In genomic region chr20:53413188-53413631, GRCh38 we compare ENCODE assay signal across 1 cellular context.
TF ChIP-seq lines count a peak whose summit lies in the region.

No MANE protein-coding gene starts in this region.

TF ChIP-seq in WTC11, 78 proteins besides CTCF, POLR2A, EP300 and RAD21 (continued from another document):
- TF ChIP-seq ATF6 (CRISPR knock-in tag; IDR thresholded peaks at IDR 0.05) (no peak), ZNF138 (CRISPR knock-in tag; conservative IDR thresholded peaks at IDR 0.05) (no peak), CDX4 (CRISPR knock-in tag; IDR thresholded peaks at IDR 0.05; ENCODE audit: borderline replicate concordance) (no peak), ZNF416 (CRISPR knock-in tag; IDR thresholded peaks at IDR 0.05) (no peak), SMAD3 (CRISPR knock-in tag; IDR thresholded peaks at IDR 0.05; ENCODE audit: borderline replicate concordance) (peak; percentile 83; the same call in 1 of the 2 replicates), NFE2L1 (CRISPR knock-in tag; IDR thresholded peaks at IDR 0.05) (no peak), JAZF1 (CRISPR knock-in tag; IDR thresholded peaks at IDR 0.05) (no peak), ZNF121 (CRISPR knock-in tag; IDR thresholded peaks at IDR 0.05) (peak; percentile 64), GABPB1 (CRISPR knock-in tag; IDR thresholded peaks at IDR 0.05) (0 out of 2 replicates have a peak, but pooled peaks have one; percentile 53)
- TF ChIP-seq, protein P1, sequence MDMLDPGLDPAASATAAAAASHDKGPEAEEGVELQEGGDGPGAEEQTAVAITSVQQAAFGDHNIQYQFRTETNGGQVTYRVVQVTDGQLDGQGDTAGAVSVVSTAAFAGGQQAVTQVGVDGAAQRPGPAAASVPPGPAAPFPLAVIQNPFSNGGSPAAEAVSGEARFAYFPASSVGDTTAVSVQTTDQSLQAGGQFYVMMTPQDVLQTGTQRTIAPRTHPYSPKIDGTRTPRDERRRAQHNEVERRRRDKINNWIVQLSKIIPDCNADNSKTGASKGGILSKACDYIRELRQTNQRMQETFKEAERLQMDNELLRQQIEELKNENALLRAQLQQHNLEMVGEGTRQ (CRISPR knock-in tag; IDR thresholded peaks at IDR 0.05): peak; percentile 86
- TF ChIP-seq, protein P2, sequence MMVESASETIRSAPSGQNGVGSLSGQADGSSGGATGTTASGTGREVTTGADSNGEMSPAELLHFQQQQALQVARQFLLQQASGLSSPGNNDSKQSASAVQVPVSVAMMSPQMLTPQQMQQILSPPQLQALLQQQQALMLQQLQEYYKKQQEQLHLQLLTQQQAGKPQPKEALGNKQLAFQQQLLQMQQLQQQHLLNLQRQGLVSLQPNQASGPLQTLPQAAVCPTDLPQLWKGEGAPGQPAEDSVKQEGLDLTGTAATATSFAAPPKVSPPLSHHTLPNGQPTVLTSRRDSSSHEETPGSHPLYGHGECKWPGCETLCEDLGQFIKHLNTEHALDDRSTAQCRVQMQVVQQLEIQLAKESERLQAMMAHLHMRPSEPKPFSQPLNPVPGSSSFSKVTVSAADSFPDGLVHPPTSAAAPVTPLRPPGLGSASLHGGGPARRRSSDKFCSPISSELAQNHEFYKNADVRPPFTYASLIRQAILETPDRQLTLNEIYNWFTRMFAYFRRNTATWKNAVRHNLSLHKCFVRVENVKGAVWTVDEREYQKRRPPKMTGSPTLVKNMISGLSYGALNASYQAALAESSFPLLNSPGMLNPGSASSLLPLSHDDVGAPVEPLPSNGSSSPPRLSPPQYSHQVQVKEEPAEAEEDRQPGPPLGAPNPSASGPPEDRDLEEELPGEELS (CRISPR knock-in tag; IDR thresholded peaks at IDR 0.05): no peak
TF ChIP-seq in WTC11: peak in this region for 10.
